Comparison of ENCODE assay signal across 10 cellular contexts in the genomic region with DNA sequence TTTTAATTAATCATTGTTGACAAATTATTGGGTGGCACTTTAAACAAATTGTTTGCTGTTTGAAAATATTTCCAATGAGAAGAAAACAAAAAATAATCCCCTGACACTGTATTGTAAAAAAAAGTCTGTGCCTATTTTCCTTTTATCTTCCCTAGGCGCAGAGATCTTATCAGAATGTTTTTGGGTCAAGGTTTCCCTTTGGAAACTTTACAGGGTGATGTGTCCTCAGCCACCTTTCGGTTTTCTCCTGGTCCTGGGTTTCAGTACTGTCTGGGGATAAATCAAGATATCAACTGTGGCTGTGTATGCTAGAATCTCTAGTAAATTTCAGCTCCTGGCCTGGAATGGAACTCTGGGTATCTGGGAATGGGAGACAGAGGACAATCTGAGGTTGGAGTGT. TPM values are rescaled to one million over a fixed set of nuclear protein-coding genes. Genes with fewer than 3 reads are reported as not detected.
A peak's percentile ranks its signal among the peaks of the same experiment; 100 is the strongest.
DNase-seq lines count a peak whose midpoint lies in the region; ATAC-seq and TF ChIP-seq lines count a peak whose summit lies in the region.
"Had no signal": no experiment of that assay in that cellular context is flagged by ENCODE, and none has a peak within 500 bp of the region (broad histone marks: within the 10 kb centered on the region; RNA-seq: fewer than 3 reads in every experiment).

No MANE protein-coding gene starts in this region.

- TF ChIP-seq POLR2A in vagina (IDR thresholded peaks at IDR 0.05), result no peak

- H3K4me1 Mint-ChIP-seq in stimulated activated naive CD8-positive, alpha-beta T cell treated with anti-CD3 and anti-CD28 coated beads, Interleukin-15, Interleukin-2, amounts not matched to agents 100 ng/mL and 50 ng/mL, for 24 hours (ENCODE audit: low read depth), result peaks cover 67% of the 10 kb centered on the region
- peaks cover 12% of the 10 kb centered on the region for H3K4me1 Mint-ChIP-seq in WTC11

- no peak for TF ChIP-seq CTCF in WTC11 (IDR thresholded peaks at IDR 0.05)
- TF ChIP-seq CTCF in vagina (IDR thresholded peaks at IDR 0.05), result no peak
- TF ChIP-seq CTCF in upper lobe of right lung (IDR thresholded peaks at IDR 0.05), result no peak

- H3K36me3 ChIP-seq in iPS-15b (ENCODE audit: control insufficient read depth, insufficient read depth, low read length) (peaks cover 3% of the 10 kb centered on the region), vagina (peaks cover 0 to 7% of the 10 kb centered on the region in 2 donors), upper lobe of right lung (peaks cover 5% of the 10 kb centered on the region)
- H3K36me3 ChIP-seq: right atrium auricular region had no signal

- H3K27ac ChIP-seq in vagina (no peak overlapping the region), upper lobe of right lung (no peak overlapping the region)
- H3K27ac ChIP-seq: right atrium auricular region had no signal

- H3K27me3 ChIP-seq in iPS-15b (ENCODE audit: control insufficient read depth, insufficient read depth, low read length), result no peaks in the 10 kb centered on the region
- H3K27me3 ChIP-seq in vagina, result no peaks in the 10 kb centered on the region
- no peaks in the 10 kb centered on the region for H3K27me3 ChIP-seq in upper lobe of right lung
- H3K27me3 ChIP-seq: right atrium auricular region had no signal

- no peak for DNase-seq in stimulated activated naive CD8-positive, alpha-beta T cell treated with anti-CD3 and anti-CD28 coated beads, Interleukin-15, Interleukin-2, amounts not matched to agents 100 U/mL and 50 U/mL, for 24 hours
- no peak for DNase-seq in WTC11 (ENCODE audit: low spot score)
- no peak for DNase-seq in hippocampal formation (lab: John Stamatoyannopoulos, UW)
- DNase-seq in vagina (ENCODE audit: extremely low spot score in 2 of 2), result no peak
- no peak for DNase-seq in upper lobe of right lung
- DNase-seq: KBM-7 had no signal

- no peak for ATAC-seq in stimulated activated naive CD8-positive, alpha-beta T cell treated with anti-CD3 and anti-CD28 coated beads, Interleukin-15, Interleukin-2, amounts not matched to agents 100 U/mL and 50 U/mL, for 24 hours
- ATAC-seq in WTC11, result no peak
- no peak for ATAC-seq in GM21723 (IDR thresholded peaks at IDR 0.05; ENCODE audit: unreplicated experiment)
- ATAC-seq in upper lobe of right lung, result no peak

- H3K4me1 ChIP-seq in iPS-15b (ENCODE audit: control insufficient read depth, insufficient read depth, low read length) (no peaks in the 10 kb centered on the region), vagina (peaks cover 30% of the 10 kb centered on the region), upper lobe of right lung (peaks cover 11% of the 10 kb centered on the region)

- intact Hi-C loops in vagina (cut with DNase I), result no loop called here
- intact Hi-C loops in upper lobe of right lung (cut with DNase I), result no loop called here

- peak overlapping the region; percentile 95 for H3K4me3 ChIP-seq in iPS-15b (ENCODE audit: low read depth, low read length)
- peak overlapping the region in 1 of 2 donors; percentile 84 for H3K4me3 ChIP-seq in vagina
- H3K4me3 ChIP-seq in upper lobe of right lung, result no peak overlapping the region

- CTCF ChIA-PET in WTC11 (lab: Charles Lee), result no interaction called here

- H3K9me3 ChIP-seq in iPS-15b (ENCODE audit: control insufficient read depth, insufficient read depth, low read length) (no peaks in the 10 kb centered on the region), vagina (no peaks in the 10 kb centered on the region), upper lobe of right lung (no peaks in the 10 kb centered on the region)
- H3K9me3 ChIP-seq: right atrium auricular region had no signal

- peak overlapping the region; percentile 37 for H3K9ac ChIP-seq in iPS-15b (ENCODE audit: low read depth, low read length)

- H3K27me3 Mint-ChIP-seq in stimulated activated naive CD8-positive, alpha-beta T cell treated with anti-CD3 and anti-CD28 coated beads, Interleukin-15, Interleukin-2, amounts not matched to agents 100 ng/mL and 50 ng/mL, for 24 hours, result no peaks in the 10 kb centered on the region
- H3K27me3 Mint-ChIP-seq in WTC11 (ENCODE audit: low read depth), result peaks cover 6% of the 10 kb centered on the region; the same call in 1 of the 2 replicates

- peaks cover 56% of the 10 kb centered on the region for H3K36me3 Mint-ChIP-seq in stimulated activated naive CD8-positive, alpha-beta T cell treated with anti-CD3 and anti-CD28 coated beads, Interleukin-15, Interleukin-2, amounts not matched to agents 100 ng/mL and 50 ng/mL, for 24 hours (ENCODE audit: low read depth)
- H3K36me3 Mint-ChIP-seq in WTC11, result peaks cover 24% of the 10 kb centered on the region

- peak overlapping the region; percentile 95 for H3K4me3 Mint-ChIP-seq in stimulated activated naive CD8-positive, alpha-beta T cell treated with anti-CD3 and anti-CD28 coated beads, Interleukin-15, Interleukin-2, amounts not matched to agents 100 ng/mL and 50 ng/mL, for 24 hours
- peak overlapping the region; percentile 91 for H3K4me3 Mint-ChIP-seq in WTC11

- H3K27ac Mint-ChIP-seq in stimulated activated naive CD8-positive, alpha-beta T cell treated with anti-CD3 and anti-CD28 coated beads, Interleukin-15, Interleukin-2, amounts not matched to agents 100 ng/mL and 50 ng/mL, for 24 hours, result peak overlapping the region; percentile 72
- no peak overlapping the region for H3K27ac Mint-ChIP-seq in WTC11

- H3K9me3 Mint-ChIP-seq in stimulated activated naive CD8-positive, alpha-beta T cell treated with anti-CD3 and anti-CD28 coated beads, Interleukin-15, Interleukin-2, amounts not matched to agents 100 ng/mL and 50 ng/mL, for 24 hours, result peaks cover 17% of the 10 kb centered on the region
- H3K9me3 Mint-ChIP-seq in WTC11, result peaks cover 22% of the 10 kb centered on the region

- POLR2A ChIA-PET in WTC11 (lab: Charles Lee), result no interaction called here

TF ChIP-seq in WTC11, 78 proteins besides CTCF, POLR2A, EP300 and RAD21 (continues in another document):
- TF ChIP-seq NR3C1 (CRISPR knock-in tag; conservative IDR thresholded peaks at IDR 0.05; ENCODE audit: low read depth), result no peak
- TF ChIP-seq, protein P1, sequence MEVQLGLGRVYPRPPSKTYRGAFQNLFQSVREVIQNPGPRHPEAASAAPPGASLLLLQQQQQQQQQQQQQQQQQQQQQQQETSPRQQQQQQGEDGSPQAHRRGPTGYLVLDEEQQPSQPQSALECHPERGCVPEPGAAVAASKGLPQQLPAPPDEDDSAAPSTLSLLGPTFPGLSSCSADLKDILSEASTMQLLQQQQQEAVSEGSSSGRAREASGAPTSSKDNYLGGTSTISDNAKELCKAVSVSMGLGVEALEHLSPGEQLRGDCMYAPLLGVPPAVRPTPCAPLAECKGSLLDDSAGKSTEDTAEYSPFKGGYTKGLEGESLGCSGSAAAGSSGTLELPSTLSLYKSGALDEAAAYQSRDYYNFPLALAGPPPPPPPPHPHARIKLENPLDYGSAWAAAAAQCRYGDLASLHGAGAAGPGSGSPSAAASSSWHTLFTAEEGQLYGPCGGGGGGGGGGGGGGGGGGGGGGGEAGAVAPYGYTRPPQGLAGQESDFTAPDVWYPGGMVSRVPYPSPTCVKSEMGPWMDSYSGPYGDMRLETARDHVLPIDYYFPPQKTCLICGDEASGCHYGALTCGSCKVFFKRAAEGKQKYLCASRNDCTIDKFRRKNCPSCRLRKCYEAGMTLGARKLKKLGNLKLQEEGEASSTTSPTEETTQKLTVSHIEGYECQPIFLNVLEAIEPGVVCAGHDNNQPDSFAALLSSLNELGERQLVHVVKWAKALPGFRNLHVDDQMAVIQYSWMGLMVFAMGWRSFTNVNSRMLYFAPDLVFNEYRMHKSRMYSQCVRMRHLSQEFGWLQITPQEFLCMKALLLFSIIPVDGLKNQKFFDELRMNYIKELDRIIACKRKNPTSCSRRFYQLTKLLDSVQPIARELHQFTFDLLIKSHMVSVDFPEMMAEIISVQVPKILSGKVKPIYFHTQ (CRISPR knock-in tag; IDR thresholded peaks at IDR 0.05), result no peak
- no peak for TF ChIP-seq TCF7 (CRISPR knock-in tag; IDR thresholded peaks at IDR 0.05; ENCODE audit: low read depth)
- TF ChIP-seq ZNF263 (CRISPR knock-in tag; IDR thresholded peaks at IDR 0.05; ENCODE audit: low read depth), result no peak
- TF ChIP-seq, protein P2, sequence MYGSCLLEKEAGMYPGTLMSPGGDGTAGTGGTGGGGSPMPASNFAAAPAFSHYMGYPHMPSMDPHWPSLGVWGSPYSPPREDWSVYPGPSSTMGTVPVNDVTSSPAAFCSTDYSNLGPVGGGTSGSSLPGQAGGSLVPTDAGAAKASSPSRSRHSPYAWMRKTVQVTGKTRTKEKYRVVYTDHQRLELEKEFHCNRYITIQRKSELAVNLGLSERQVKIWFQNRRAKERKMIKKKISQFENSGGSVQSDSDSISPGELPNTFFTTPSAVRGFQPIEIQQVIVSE (CRISPR knock-in tag; IDR thresholded peaks at IDR 0.05; ENCODE audit: borderline replicate concordance), result no peak
- no peak for TF ChIP-seq MYBL2 (CRISPR knock-in tag; IDR thresholded peaks at IDR 0.05)
- TF ChIP-seq ZNF121 (CRISPR knock-in tag; IDR thresholded peaks at IDR 0.05), result no peak
- no peak for TF ChIP-seq GTF2I (CRISPR knock-in tag; conservative IDR thresholded peaks at IDR 0.05)
- no peak for TF ChIP-seq TEAD1 (CRISPR knock-in tag; IDR thresholded peaks at IDR 0.05)
- TF ChIP-seq ZNF219 (CRISPR knock-in tag; IDR thresholded peaks at IDR 0.05; ENCODE audit: borderline replicate concordance), result no peak
- TF ChIP-seq CREM (CRISPR knock-in tag; IDR thresholded peaks at IDR 0.05), result no peak
- TF ChIP-seq, protein P3, sequence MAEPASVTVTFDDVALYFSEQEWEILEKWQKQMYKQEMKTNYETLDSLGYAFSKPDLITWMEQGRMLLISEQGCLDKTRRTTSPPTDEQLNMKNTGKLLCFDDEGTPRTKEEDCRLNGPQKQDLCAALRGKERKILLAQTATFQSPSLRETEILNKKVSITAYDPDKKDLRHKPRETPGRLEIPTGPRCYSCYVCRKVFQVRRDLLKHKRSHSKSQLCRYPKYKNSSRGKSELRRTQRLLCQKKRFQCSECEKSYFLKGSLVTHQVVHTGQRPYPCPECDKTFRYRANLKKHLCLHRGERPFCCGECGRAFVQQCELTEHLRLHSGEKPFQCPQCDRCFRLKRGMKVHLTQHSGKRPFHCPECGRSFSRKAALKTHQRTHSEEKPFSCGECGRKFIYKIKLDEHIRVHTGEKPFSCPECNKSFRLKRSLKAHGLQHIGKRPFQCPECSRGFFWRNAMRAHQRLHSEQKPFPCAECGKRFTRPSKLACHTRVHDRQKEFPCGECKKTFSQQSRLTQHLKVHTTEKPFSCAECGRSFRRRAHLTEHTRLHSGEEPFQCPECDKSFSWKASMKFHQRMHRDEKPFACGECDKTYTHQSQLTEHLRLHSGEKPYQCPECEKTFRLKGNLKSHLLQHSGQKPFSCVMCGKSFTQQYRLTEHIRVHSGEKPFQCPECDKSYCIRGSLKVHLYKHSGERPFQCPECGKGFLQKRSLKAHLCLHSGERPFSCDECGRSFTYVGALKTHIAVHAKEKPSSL (CRISPR knock-in tag; conservative IDR thresholded peaks at IDR 0.05), result no peak
- TF ChIP-seq NFYB (CRISPR knock-in tag; conservative IDR thresholded peaks at IDR 0.05; ENCODE audit: low read depth), result no peak
- no peak for TF ChIP-seq HMGA2 (CRISPR knock-in tag; IDR thresholded peaks at IDR 0.05)
- no peak for TF ChIP-seq MXD4 (CRISPR knock-in tag; IDR thresholded peaks at IDR 0.05; ENCODE audit: borderline replicate concordance)

RNA-seq across cellular contexts. Expression of a gene that starts 1.4 kb away (rescaled TPM):
- total RNA-seq in WTC11 (2021) (13.1 to 14.7 TPM (median 13.7 TPM) in 3 replicates), vagina (9.3 TPM), upper lobe of right lung (3.4 TPM)
